14 cellular contexts compared by ENCODE assay signal in genomic region chr11:19861171-19861570, GRCh38.
"Had no signal": no experiment of that assay in that cellular context is flagged by ENCODE, and none has a peak within 500 bp of the region (broad histone marks: within the 10 kb centered on the region; RNA-seq: fewer than 3 reads in every experiment).

No MANE protein-coding gene starts in this region.

- H3K36me3 ChIP-seq: esophagus muscularis mucosa, prostate gland had no signal

- ATAC-seq: foreskin keratinocyte; natural killer cell treated with Interleukin-12 subunit alpha and Interleukin-12 subunit beta and Interleukin-15 and Interleukin-18, amount 100 ng/mL, for 72 hours had no signal

- DNase-seq: activated CD4-positive, alpha-beta T cell treated with anti-CD3 and anti-CD28 coated beads, Interleukin-2, amount 50 U/mL, for 1 hour; activated CD4-positive, CD25-positive, alpha-beta regulatory T cell; activated effector memory CD4-positive, alpha-beta T cell treated with Interleukin-2 at 50 U/mL for 16 hours; activated T-cell treated with anti-CD3 and anti-CD28 coated beads, Interleukin-2, amount 50 U/mL, for 1 hour; cerebellar nuclear complex; dorsolateral prefrontal cortex; foreskin keratinocyte; kidney glomerular epithelial cell; mammary epithelial cell; nucleus accumbens; stimulated activated CD4-positive, alpha-beta T cell treated with anti-CD3 and anti-CD28 coated beads, Interleukin-4, amount 100 ng/mL, for 24 hours had no signal

- H3K27me3 ChIP-seq: dorsolateral prefrontal cortex, esophagus muscularis mucosa had no signal

- H3K4me1 ChIP-seq: foreskin keratinocyte, prostate gland had no signal

- H3K9me3 ChIP-seq: esophagus muscularis mucosa, prostate gland had no signal

- H3K27ac ChIP-seq: esophagus muscularis mucosa, foreskin keratinocyte, prostate gland had no signal

- H3K4me3 ChIP-seq: dorsolateral prefrontal cortex, esophagus muscularis mucosa, prostate gland had no signal
